Comparison of ENCODE assay signal across 10 cellular contexts in the genomic region with DNA sequence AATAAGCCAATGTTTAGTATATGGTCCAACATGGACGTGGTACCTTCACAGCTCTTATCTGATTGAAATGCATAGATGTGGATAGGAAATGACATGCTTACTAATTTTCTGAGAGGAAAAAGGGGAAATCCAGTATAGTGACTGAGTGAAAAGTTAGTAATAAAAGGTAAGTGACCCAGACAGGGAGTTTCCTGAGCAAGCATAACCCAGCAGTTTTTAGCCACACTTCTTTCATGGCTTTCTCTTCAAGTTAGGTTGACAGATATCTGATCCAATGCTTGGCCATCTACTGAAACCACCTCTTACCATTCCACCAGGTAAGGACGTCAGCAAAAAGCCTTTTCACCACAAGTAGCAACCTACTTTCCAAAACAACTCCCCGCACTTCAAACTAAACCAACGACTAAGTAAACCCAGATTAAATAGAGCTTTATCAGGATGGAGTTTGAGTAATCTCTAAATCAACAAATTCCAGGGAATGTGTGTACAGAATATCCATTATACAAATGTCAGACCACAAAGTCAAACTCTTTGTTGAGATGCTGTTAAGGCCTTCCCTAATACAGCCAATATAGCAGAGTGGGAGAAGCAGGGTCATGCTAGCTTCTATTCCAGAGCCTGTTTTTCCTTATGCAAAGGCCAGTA.
DNase-seq lines count a peak whose midpoint lies in the region; ATAC-seq, FAIRE-seq and TF ChIP-seq lines count a peak whose summit lies in the region.
"Had no signal": no experiment of that assay in that cellular context is flagged by ENCODE, and none has a peak within 500 bp of the region (broad histone marks: within the 10 kb centered on the region; RNA-seq: fewer than 3 reads in every experiment).

No MANE protein-coding gene starts in this region.

- H3K27ac ChIP-seq in adrenal gland (no peak overlapping the region), colonic mucosa (no peak overlapping the region), ascending aorta (no peak overlapping the region)
- H3K27ac ChIP-seq: parathyroid adenoma had no signal

- H3K9ac ChIP-seq in colonic mucosa (ENCODE audit: low read depth in 2 of 2, low read length in 2 of 2) = no peak overlapping the region
- H3K9ac ChIP-seq: parathyroid adenoma had no signal

- H3K36me3 ChIP-seq in adrenal gland (replicated peaks in 1 of 2) = no peaks in the 10 kb centered on the region
- no peaks in the 10 kb centered on the region for H3K36me3 ChIP-seq in colonic mucosa
- no peaks in the 10 kb centered on the region for H3K36me3 ChIP-seq in ascending aorta

- DNase-seq in D721Med (ENCODE audit: insufficient read length, low spot score) (no peak), adrenal gland (no peak), colonic mucosa (no peak), ascending aorta (ENCODE audit: low spot score in 2 of 2) (no peak), endothelial cell (ENCODE audit: low spot score) (no peak)
- peak; percentile 49 for DNase-seq in activated CD8-positive, alpha-beta T cell treated with anti-CD3 and anti-CD28 coated beads for 36 hours

- peaks cover 38% of the 10 kb centered on the region for H3K4me1 Mint-ChIP-seq in activated CD8-positive, alpha-beta T cell treated with anti-CD3 and anti-CD28 coated beads for 36 hours (ENCODE audit: low read depth)
- peaks cover 4% of the 10 kb centered on the region for H3K4me1 Mint-ChIP-seq in endothelial cell (ENCODE audit: unreplicated experiment)

- H3K4me3 Mint-ChIP-seq in activated CD8-positive, alpha-beta T cell treated with anti-CD3 and anti-CD28 coated beads for 36 hours = no peak overlapping the region
- H3K4me3 Mint-ChIP-seq in endothelial cell (ENCODE audit: unreplicated experiment) = no peak overlapping the region
- H3K4me3 Mint-ChIP-seq: dendritic cell treated with granulocyte-macrophage colony-stimulating factor and Interleukin-4, amounts not matched to agents 40 ng/mL and 50 ng/mL, for 4 days had no signal

- no peaks in the 10 kb centered on the region for H3K9me3 Mint-ChIP-seq in activated CD8-positive, alpha-beta T cell treated with anti-CD3 and anti-CD28 coated beads for 36 hours
- no peaks in the 10 kb centered on the region for H3K9me3 Mint-ChIP-seq in endothelial cell (ENCODE audit: unreplicated experiment)
- H3K9me3 Mint-ChIP-seq: dendritic cell treated with granulocyte-macrophage colony-stimulating factor and Interleukin-4, amounts not matched to agents 40 ng/mL and 50 ng/mL, for 4 days had no signal

- peaks cover 3% of the 10 kb centered on the region for H3K27me3 Mint-ChIP-seq in activated CD8-positive, alpha-beta T cell treated with anti-CD3 and anti-CD28 coated beads for 36 hours
- peaks cover 1% of the 10 kb centered on the region for H3K27me3 Mint-ChIP-seq in endothelial cell (ENCODE audit: unreplicated experiment)

- H3K4me3 ChIP-seq in adrenal gland (no peak overlapping the region), colonic mucosa (no peak overlapping the region), ascending aorta (no peak overlapping the region)

- peak overlapping the region; percentile 47 for H3K27ac Mint-ChIP-seq in activated CD8-positive, alpha-beta T cell treated with anti-CD3 and anti-CD28 coated beads for 36 hours
- H3K27ac Mint-ChIP-seq in endothelial cell (ENCODE audit: unreplicated experiment) = no peak overlapping the region
- H3K27ac Mint-ChIP-seq: dendritic cell treated with granulocyte-macrophage colony-stimulating factor and Interleukin-4, amounts not matched to agents 40 ng/mL and 50 ng/mL, for 4 days had no signal

- no peak for TF ChIP-seq POLR2A in adrenal gland (IDR thresholded peaks at IDR 0.05)

- POLR2A ChIA-PET in activated CD8-positive, alpha-beta T cell treated with anti-CD3 and anti-CD28 coated beads for 36 hours (lab: Charles Lee) = interaction anchor here (0.7 to 1.1 kb wide), 5 partner anchors 55 to 325 kb away, joined by 4 read pairs; no protein-coding TSS in a partner anchor

- intact Hi-C loops in activated CD8-positive, alpha-beta T cell treated with anti-CD3 and anti-CD28 coated beads for 36 hours (cut with micrococcal nuclease) = no loop called here
- intact Hi-C loops in adrenal gland (cut with DNase I) = no loop called here
- intact Hi-C loops in colonic mucosa (cut with DNase I) = no loop called here
- intact Hi-C loops in ascending aorta (cut with DNase I) = no loop called here

- FAIRE-seq in D721Med (lab: Jason Lieb, UNC) = peak; percentile 53

- H3K36me3 Mint-ChIP-seq in activated CD8-positive, alpha-beta T cell treated with anti-CD3 and anti-CD28 coated beads for 36 hours (ENCODE audit: low read depth) = no peaks in the 10 kb centered on the region
- no peaks in the 10 kb centered on the region for H3K36me3 Mint-ChIP-seq in endothelial cell (ENCODE audit: low read depth, unreplicated experiment)

- H3K27me3 ChIP-seq in adrenal gland = no peaks in the 10 kb centered on the region
- no peaks in the 10 kb centered on the region for H3K27me3 ChIP-seq in colonic mucosa
- no peaks in the 10 kb centered on the region for H3K27me3 ChIP-seq in ascending aorta

- CTCF ChIA-PET in activated CD8-positive, alpha-beta T cell treated with anti-CD3 and anti-CD28 coated beads for 36 hours (lab: Charles Lee) = interaction anchor here (0.6 to 3.7 kb wide), 9 partner anchors 17 to 324 kb away, joined by 3 to 21 read pairs (median 3); no protein-coding TSS in a partner anchor

- peak; percentile 58 for ATAC-seq in GM18520 (IDR thresholded peaks at IDR 0.05; ENCODE audit: unreplicated experiment)
- peak; percentile 55 for ATAC-seq in HG02798 (IDR thresholded peaks at IDR 0.05; ENCODE audit: poor library complexity, unreplicated experiment)
- peak; percentile 83 for ATAC-seq in activated CD8-positive, alpha-beta T cell treated with anti-CD3 and anti-CD28 coated beads for 36 hours

- 84 to 93% (median 90%) methylated on average over 4 of the region's 4 CpGs for WGBS in adrenal gland, 4 donors

- H3K9me3 ChIP-seq in adrenal gland (replicated peaks in 1 of 3) = no peaks in the 10 kb centered on the region
- no peaks in the 10 kb centered on the region for H3K9me3 ChIP-seq in colonic mucosa
- H3K9me3 ChIP-seq in ascending aorta = no peaks in the 10 kb centered on the region

- peaks cover 9% of the 10 kb centered on the region in 2 donors for H3K4me1 ChIP-seq in adrenal gland (replicated peaks in 1 of 2)
- no peaks in the 10 kb centered on the region for H3K4me1 ChIP-seq in colonic mucosa
- H3K4me1 ChIP-seq in ascending aorta = no peaks in the 10 kb centered on the region
- H3K4me1 ChIP-seq: parathyroid adenoma had no signal

- TF ChIP-seq CTCF in D721Med (IDR thresholded peaks at IDR 0.05; ENCODE audit: insufficient read depth, missing control alignments) (no peak), adrenal gland (IDR thresholded peaks at IDR 0.05) (no peak), colonic mucosa (IDR thresholded peaks at IDR 0.05) (no peak), ascending aorta (IDR thresholded peaks at IDR 0.05) (no peak), endothelial cell (IDR thresholded peaks at IDR 0.05; ENCODE audit: unreplicated experiment) (no peak)
- TF ChIP-seq CTCF in activated CD8-positive, alpha-beta T cell treated with anti-CD3 and anti-CD28 coated beads for 36 hours (IDR thresholded peaks at IDR 0.05) = no peak
